Comparison of ENCODE assay signal across 2 cellular contexts in the genomic region with DNA sequence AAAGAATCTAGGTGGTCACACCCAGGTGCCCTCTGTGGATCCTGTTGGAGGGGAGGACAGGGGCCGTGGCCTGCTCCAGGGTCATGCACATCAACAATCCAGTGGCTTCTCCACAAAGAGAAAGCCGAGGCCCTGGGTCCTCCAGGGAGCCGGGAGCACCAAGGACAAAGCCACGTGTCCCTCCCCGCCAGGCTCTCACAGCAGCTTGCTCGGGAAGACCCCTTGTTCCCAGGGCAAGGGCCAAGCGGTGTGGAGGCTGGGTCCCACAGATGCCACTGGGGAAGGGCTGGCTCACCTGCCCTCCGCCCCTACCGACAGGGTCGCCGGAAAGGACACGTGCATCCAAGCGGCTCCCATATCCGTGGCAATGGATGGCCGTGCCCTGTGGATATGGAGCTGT.
TF ChIP-seq lines count a peak whose summit lies in the region.

No MANE protein-coding gene starts in this region.

TF ChIP-seq in HepG2, 621 proteins besides CTCF, POLR2A, EP300 and RAD21:
- TF ChIP-seq RBAK (CRISPR knock-in tag; IDR thresholded peaks at IDR 0.05), result no peak
- TF ChIP-seq GATAD1 (CRISPR knock-in tag; IDR thresholded peaks at IDR 0.05), result no peak
- TF ChIP-seq ZFP37 (CRISPR knock-in tag; IDR thresholded peaks at IDR 0.05; ENCODE audit: borderline replicate concordance), result no peak
- TF ChIP-seq, protein P1, sequence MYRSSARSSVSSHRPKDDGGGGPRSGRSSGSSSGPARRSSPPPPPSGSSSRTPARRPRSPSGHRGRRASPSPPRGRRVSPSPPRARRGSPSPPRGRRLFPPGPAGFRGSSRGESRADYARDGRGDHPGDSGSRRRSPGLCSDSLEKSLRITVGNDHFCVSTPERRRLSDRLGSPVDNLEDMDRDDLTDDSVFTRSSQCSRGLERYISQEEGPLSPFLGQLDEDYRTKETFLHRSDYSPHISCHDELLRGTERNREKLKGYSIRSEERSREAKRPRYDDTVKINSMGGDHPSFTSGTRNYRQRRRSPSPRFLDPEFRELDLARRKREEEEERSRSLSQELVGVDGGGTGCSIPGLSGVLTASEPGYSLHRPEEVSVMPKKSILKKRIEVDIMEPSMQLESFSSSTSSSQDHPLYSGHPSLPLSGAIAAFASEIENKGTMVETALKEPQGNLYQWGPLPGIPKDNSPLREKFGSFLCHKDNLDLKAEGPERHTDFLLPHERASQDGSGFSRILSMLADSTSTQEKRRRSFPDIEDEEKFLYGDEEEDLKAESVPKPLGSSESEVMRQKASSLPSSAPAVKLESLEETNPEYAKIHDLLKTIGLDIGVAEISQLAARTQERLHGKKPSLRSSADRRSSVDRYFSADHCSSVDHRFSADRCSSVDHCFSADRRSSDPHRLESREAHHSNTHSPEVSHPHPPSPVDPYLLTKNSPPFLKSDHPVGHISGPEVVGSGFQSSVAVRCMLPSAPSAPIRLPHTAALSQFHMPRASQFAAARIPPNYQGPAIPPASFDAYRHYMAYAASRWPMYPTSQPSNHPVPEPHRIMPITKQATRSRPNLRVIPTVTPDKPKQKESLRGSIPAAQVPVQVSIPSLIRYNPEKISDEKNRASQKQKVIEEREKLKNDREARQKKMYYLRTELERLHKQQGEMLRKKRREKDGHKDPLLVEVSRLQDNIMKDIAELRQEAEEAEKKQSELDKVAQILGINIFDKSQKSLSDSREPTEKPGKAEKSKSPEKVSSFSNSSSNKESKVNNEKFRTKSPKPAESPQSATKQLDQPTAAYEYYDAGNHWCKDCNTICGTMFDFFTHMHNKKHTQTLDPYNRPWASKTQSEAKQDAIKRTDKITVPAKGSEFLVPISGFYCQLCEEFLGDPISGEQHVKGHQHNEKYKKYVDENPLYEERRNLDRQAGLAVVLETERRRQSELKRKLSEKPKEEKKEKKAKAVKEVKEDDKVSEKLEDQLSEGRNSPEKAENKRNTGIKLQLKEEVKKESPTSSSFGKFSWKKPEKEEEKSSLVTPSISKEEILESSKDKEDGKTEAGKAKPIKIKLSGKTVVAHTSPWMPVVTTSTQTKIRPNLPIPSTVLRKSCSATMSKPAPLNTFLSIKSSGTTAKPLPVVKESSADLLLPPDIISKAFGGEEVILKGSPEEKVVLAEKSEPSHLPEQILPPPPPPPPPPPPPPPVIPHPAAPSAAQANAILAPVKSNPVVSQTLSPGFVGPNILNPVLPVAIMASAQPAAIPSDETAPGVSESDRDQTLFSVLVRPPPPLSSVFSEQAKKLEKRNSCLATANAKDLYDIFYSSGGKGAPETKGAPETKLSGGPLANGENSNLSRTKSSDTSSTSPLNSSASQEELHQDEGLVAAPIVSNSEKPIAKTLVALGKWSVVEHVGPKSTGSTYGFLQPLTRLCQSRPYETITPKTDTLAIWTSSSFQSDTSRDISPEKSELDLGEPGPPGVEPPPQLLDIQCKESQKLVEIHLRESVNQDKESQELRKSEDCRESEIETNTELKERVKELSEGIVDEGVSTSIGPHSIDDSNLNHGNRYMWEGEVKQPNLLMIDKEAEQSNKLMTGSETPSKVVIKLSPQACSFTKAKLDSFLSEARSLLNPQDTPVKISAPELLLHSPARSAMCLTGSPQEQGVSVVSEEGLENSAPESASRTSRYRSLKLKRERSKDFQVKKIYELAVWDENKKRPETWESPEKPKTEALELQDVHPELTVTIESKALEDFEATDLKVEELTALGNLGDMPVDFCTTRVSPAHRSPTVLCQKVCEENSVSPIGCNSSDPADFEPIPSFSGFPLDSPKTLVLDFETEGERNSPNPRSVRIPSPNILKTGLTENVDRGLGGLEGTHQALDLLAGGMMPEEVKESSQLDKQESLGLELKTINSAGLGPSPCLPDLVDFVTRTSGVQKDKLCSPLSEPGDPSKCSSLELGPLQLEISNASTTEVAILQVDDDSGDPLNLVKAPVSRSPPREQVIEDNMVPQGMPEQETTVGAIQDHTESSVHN (CRISPR knock-in tag; IDR thresholded peaks at IDR 0.05), result no peak
- no peak for TF ChIP-seq ZMYM2 (CRISPR knock-in tag; IDR thresholded peaks at IDR 0.05)
- TF ChIP-seq MAFG (CRISPR knock-in tag; IDR thresholded peaks at IDR 0.05), result no peak
- TF ChIP-seq ZNF891 (CRISPR knock-in tag; IDR thresholded peaks at IDR 0.05), result no peak
TF ChIP-seq in HepG2: peak in this region for 0.

TF ChIP-seq in H1, 55 proteins besides CTCF, POLR2A, EP300 and RAD21:
- TF ChIP-seq RXRA (IDR thresholded peaks at IDR 0.05; ENCODE audit: insufficient read depth, low read depth, low read length), result no peak
- TF ChIP-seq SP1 (IDR thresholded peaks at IDR 0.05; ENCODE audit: low read depth, low read length), result no peak
- TF ChIP-seq ZNF274 (IDR thresholded peaks at IDR 0.05; ENCODE audit: borderline replicate concordance, extremely low read depth, low read length), result no peak
- TF ChIP-seq CHD2 (IDR thresholded peaks at IDR 0.05; ENCODE audit: low read length), result no peak
- TF ChIP-seq ASH2L (IDR thresholded peaks at IDR 0.05; ENCODE audit: low read length), result no peak
- TF ChIP-seq, protein P2, sequence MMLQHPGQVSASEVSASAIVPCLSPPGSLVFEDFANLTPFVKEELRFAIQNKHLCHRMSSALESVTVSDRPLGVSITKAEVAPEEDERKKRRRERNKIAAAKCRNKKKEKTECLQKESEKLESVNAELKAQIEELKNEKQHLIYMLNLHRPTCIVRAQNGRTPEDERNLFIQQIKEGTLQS (IDR thresholded peaks at IDR 0.05; ENCODE audit: insufficient read depth, low read depth, low read length), result no peak
- no peak for TF ChIP-seq NRF1 (IDR thresholded peaks at IDR 0.05; ENCODE audit: low read depth, low read length)
- no peak for TF ChIP-seq RFX5 (IDR thresholded peaks at IDR 0.05; ENCODE audit: borderline replicate concordance, low read depth, low read length)
- no peak for TF ChIP-seq KDM1A (IDR thresholded peaks at IDR 0.05; ENCODE audit: borderline replicate concordance, low read length)
- TF ChIP-seq TBP (IDR thresholded peaks at IDR 0.05; ENCODE audit: low read depth, low read length), result no peak
- no peak for TF ChIP-seq BACH1 (IDR thresholded peaks at IDR 0.05; ENCODE audit: low read length)
- TF ChIP-seq SUZ12 (IDR thresholded peaks at IDR 0.05; ENCODE audit: low read length), result no peak
- no peak for TF ChIP-seq CHD1 (IDR thresholded peaks at IDR 0.05; ENCODE audit: low read depth, low read length)
- no peak for TF ChIP-seq HDAC6 (IDR thresholded peaks at IDR 0.05; ENCODE audit: low read depth, low read length)
- no peak for TF ChIP-seq SIN3A (conservative IDR thresholded peaks at IDR 0.05 in 1 of 2, IDR thresholded peaks at IDR 0.05 in 1 of 2; ENCODE audit: low read depth in 1 of 2, low read length in 2 of 2)
TF ChIP-seq in H1: peak in this region for 0.
